ENCODE assay signal across 26 cellular contexts in the genomic region with DNA sequence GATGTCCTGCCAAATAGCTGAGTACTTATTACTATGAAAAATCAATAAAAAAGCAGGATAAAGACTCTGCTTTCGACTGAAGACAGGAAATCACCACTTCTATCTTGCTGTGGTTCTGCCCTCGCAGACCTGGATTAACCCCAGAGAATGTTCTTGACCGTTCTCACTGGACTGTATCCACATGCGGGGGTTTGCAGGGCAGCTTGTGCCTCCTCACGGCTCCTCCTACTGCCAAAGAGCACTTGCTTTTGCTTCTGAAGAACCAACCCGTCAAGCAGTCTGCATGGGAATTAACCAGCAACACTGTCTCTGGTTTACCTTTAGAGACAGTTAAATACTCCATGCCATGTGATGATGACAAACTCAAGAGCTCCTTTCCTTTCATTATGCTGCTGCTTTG.
"Had no signal": no experiment of that assay in that cellular context is flagged by ENCODE, and none has a peak within 500 bp of the region (broad histone marks: within the 10 kb centered on the region; RNA-seq: fewer than 3 reads in every experiment).

No MANE protein-coding gene starts in this region.

- H2AFZ ChIP-seq: neural progenitor cell had no signal

- H3K4me3 ChIP-seq: coronary artery, esophagus squamous epithelium, left lung, neural progenitor cell, prostate gland, skin epidermis, spleen, stomach, tibial nerve, upper lobe of right lung, uterus had no signal

- H3K9ac ChIP-seq: neural progenitor cell had no signal

- FAIRE-seq: endothelial cell of umbilical vein had no signal

- H3K4me1 ChIP-seq: esophagus squamous epithelium, left lung, neural progenitor cell, prostate gland, stomach, tibial nerve, upper lobe of right lung, uterus had no signal

- DNase-seq: dermis blood vessel endothelial cell; effector memory CD4-positive, alpha-beta T cell; erythroblast; esophagus squamous epithelium; foreskin melanocyte; hypothalamus; immature natural killer cell; islet precursor cell; kidney glomerular epithelial cell; left lung; mesendoderm; midbrain; naive thymus-derived CD4-positive, alpha-beta T cell; right cardiac atrium; spleen; stimulated activated CD4-positive, alpha-beta T cell treated with anti-CD3 and anti-CD28 coated beads, Interleukin-4, amount 100 ng/mL, for 4 hours; stomach; upper lobe of right lung had no signal

- H3K27me3 ChIP-seq: esophagus squamous epithelium, left lung, neural progenitor cell, stomach, tibial nerve, upper lobe of right lung, uterus had no signal

- H3K36me3 ChIP-seq: esophagus squamous epithelium, left lung, neural progenitor cell, prostate gland, spleen, tibial nerve, upper lobe of right lung, uterus had no signal

- H3K27ac ChIP-seq: coronary artery, esophagus squamous epithelium, left lung, neural progenitor cell, prostate gland, skin epidermis, spleen, stomach, tibial nerve, upper lobe of right lung, uterus had no signal

- ATAC-seq: left lung; naive thymus-derived CD4-positive, alpha-beta T cell; right cardiac atrium; stimulated activated memory B cell treated with anti-CD40 and anti-IgM and Interleukin-4, amounts not matched to agents 10 μg/mL and 1 μg/mL and 100 μg/mL, for 72 hours; upper lobe of right lung had no signal

- H3K9me3 ChIP-seq: esophagus squamous epithelium, left lung, prostate gland, spleen, stomach, tibial nerve, upper lobe of right lung, uterus had no signal

- H3K4me2 ChIP-seq: neural progenitor cell had no signal
